In genomic region chr16:56312556-56312955, GRCh38 we compare ENCODE assay signal across 18 cellular contexts.
DNase-seq lines count a peak whose midpoint lies in the region; FAIRE-seq and TF ChIP-seq lines count a peak whose summit lies in the region.
"Had no signal": no experiment of that assay in that cellular context is flagged by ENCODE, and none has a peak within 500 bp of the region (broad histone marks: within the 10 kb centered on the region; RNA-seq: fewer than 3 reads in every experiment).

No MANE protein-coding gene starts in this region.

- H3K9ac ChIP-seq in kidney (ENCODE audit: low read length in 2 of 2), result no peak overlapping the region
- H3K9ac ChIP-seq: BLaER1 treated with 17β-estradiol and CSF1 and Interleukin-3, amounts not matched to agents 10 nM and 100 nM had no signal

- no peaks in the 10 kb centered on the region for H3K36me3 Mint-ChIP-seq in activated CD4-positive, alpha-beta memory T cell treated with anti-CD3 and anti-CD28 coated beads, Interleukin-2, amount 10 ng/mL, durations not matched to agents 7 days and 5 days (ENCODE audit: low read depth)
- H3K36me3 Mint-ChIP-seq: CD8-positive, alpha-beta T cell had no signal

- no peak for TF ChIP-seq POLR2A in spleen (IDR thresholded peaks at IDR 0.05)

- no peak overlapping the region for H3K4me3 ChIP-seq in kidney (ENCODE audit: low read length in 2 of 2)
- no peak overlapping the region for H3K4me3 ChIP-seq in spleen
- H3K4me3 ChIP-seq: BLaER1 treated with 17β-estradiol and CSF1 and Interleukin-3, amounts not matched to agents 10 nM and 100 nM; GM23338 had no signal

- DNase-seq in kidney, result peak; percentile 65
- peak; percentile 61 for DNase-seq in spleen
- DNase-seq in activated CD4-positive, alpha-beta memory T cell treated with anti-CD3 and anti-CD28 coated beads, Interleukin-2, amount 10 ng/mL, durations not matched to agents 7 days and 5 days, result no peak
- DNase-seq in stimulated activated naive CD4-positive, alpha-beta T cell (lab: John Stamatoyannopoulos, UW), result no peak
- no peak for DNase-seq in DMS79 treated with DMSO at 0.1 percent for 48 hours (lab: John Stamatoyannopoulos, UW)
- DNase-seq: Calu3; CD8-positive, alpha-beta T cell; GDM1; H7; HFFc6; IMR-90 had no signal

- peak overlapping the region; percentile 84 for H3K27ac ChIP-seq in angular gyrus (ENCODE audit: low read depth, low read length)
- peak overlapping the region; percentile 67 for H3K27ac ChIP-seq in cingulate gyrus (ENCODE audit: low read depth, low read length)
- H3K27ac ChIP-seq in kidney (ENCODE audit: low read depth in 2 of 2, low read length in 2 of 2), result no peak overlapping the region
- no peak overlapping the region for H3K27ac ChIP-seq in spleen
- H3K27ac ChIP-seq: BLaER1 treated with 17β-estradiol and CSF1 and Interleukin-3, amounts not matched to agents 10 nM and 100 nM had no signal

- no peaks in the 10 kb centered on the region for H3K9me3 Mint-ChIP-seq in activated CD4-positive, alpha-beta memory T cell treated with anti-CD3 and anti-CD28 coated beads, Interleukin-2, amount 10 ng/mL, durations not matched to agents 7 days and 5 days
- H3K9me3 Mint-ChIP-seq: CD8-positive, alpha-beta T cell; GM23338; HFFc6 had no signal

- POLR2A ChIA-PET in activated CD4-positive, alpha-beta memory T cell treated with anti-CD3 and anti-CD28 coated beads, Interleukin-2, amount 10 ng/mL, durations not matched to agents 7 days and 5 days (lab: Charles Lee), result no interaction called here

- FAIRE-seq in kidney (lab: Jason Lieb, UNC), result no peak
- FAIRE-seq: GM12892, HTR-8/SVneo had no signal

- no peaks in the 10 kb centered on the region for H3K4me1 Mint-ChIP-seq in activated CD4-positive, alpha-beta memory T cell treated with anti-CD3 and anti-CD28 coated beads, Interleukin-2, amount 10 ng/mL, durations not matched to agents 7 days and 5 days
- H3K4me1 Mint-ChIP-seq: GM23338 had no signal

- no peak overlapping the region for H3K4me3 Mint-ChIP-seq in activated CD4-positive, alpha-beta memory T cell treated with anti-CD3 and anti-CD28 coated beads, Interleukin-2, amount 10 ng/mL, durations not matched to agents 7 days and 5 days
- H3K4me3 Mint-ChIP-seq: B cell; CD8-positive, alpha-beta T cell; GM23338; HFFc6 had no signal

- H3K27ac Mint-ChIP-seq in activated CD4-positive, alpha-beta memory T cell treated with anti-CD3 and anti-CD28 coated beads, Interleukin-2, amount 10 ng/mL, durations not matched to agents 7 days and 5 days, result no peak overlapping the region
- H3K27ac Mint-ChIP-seq: B cell; CD8-positive, alpha-beta T cell; GM23338; HFFc6 had no signal

- no peak for TF ChIP-seq CTCF in kidney (IDR thresholded peaks at IDR 0.05; ENCODE audit: borderline replicate concordance, extremely low read depth, insufficient read depth)
- no peak for TF ChIP-seq CTCF in spleen (IDR thresholded peaks at IDR 0.05 in 8 of 11, conservative IDR thresholded peaks at IDR 0.05 in 3 of 11)

- 86 to 96% (median 91%) methylated on average over 4 to 7 of the region's 7 CpGs for WGBS in spleen, 5 donors

- H3K4me1 ChIP-seq in kidney (ENCODE audit: control insufficient read depth in 1 of 2, insufficient read depth in 1 of 2, low read depth in 1 of 2, low read length in 2 of 2), result no peaks in the 10 kb centered on the region
- H3K4me1 ChIP-seq in spleen, result no peaks in the 10 kb centered on the region

- intact Hi-C loops in kidney (cut with DNase I), result loop anchor here (10.0 kb wide), 1 partner anchor 368 kb away; no protein-coding TSS in a partner anchor
- intact Hi-C loops in spleen (cut with DNase I; ENCODE audit: low total_unique reads), result loop anchor here (10.0 kb wide), 1 partner anchor 848 kb away; no protein-coding TSS in a partner anchor

- CTCF ChIA-PET in activated CD4-positive, alpha-beta memory T cell treated with anti-CD3 and anti-CD28 coated beads, Interleukin-2, amount 10 ng/mL, durations not matched to agents 7 days and 5 days (lab: Charles Lee), result no interaction called here

- no peaks in the 10 kb centered on the region for H3K36me3 ChIP-seq in kidney (ENCODE audit: control insufficient read depth in 1 of 2, insufficient read depth in 2 of 2, low read length in 2 of 2)
- H3K36me3 ChIP-seq in spleen, result no peaks in the 10 kb centered on the region
- H3K36me3 ChIP-seq: BLaER1 treated with 17β-estradiol and CSF1 and Interleukin-3, amounts not matched to agents 10 nM and 100 nM had no signal

- peaks cover 0 to 2% (median 0%) of the 10 kb centered on the region in 7 donors for H3K27me3 ChIP-seq in spleen (replicated peaks in 1 of 7)
- H3K27me3 ChIP-seq: BLaER1 treated with 17β-estradiol and CSF1 and Interleukin-3, amounts not matched to agents 10 nM and 100 nM had no signal

- H3K9me3 ChIP-seq in kidney (ENCODE audit: control insufficient read depth in 1 of 2, low read length in 2 of 2) (no peaks in the 10 kb centered on the region), spleen (no peaks in the 10 kb centered on the region)
- H3K9me3 ChIP-seq: BLaER1 treated with 17β-estradiol and CSF1 and Interleukin-3, amounts not matched to agents 10 nM and 100 nM had no signal

- H3K27me3 Mint-ChIP-seq in activated CD4-positive, alpha-beta memory T cell treated with anti-CD3 and anti-CD28 coated beads, Interleukin-2, amount 10 ng/mL, durations not matched to agents 7 days and 5 days, result peaks cover 4% of the 10 kb centered on the region

Comparison
In these comparisons a context has a peak if more than half of its experiments do, and no peak if none do; other contexts are left out.
1. H3K27ac ChIP-seq: peak in angular gyrus (single experiment) and cingulate gyrus (single experiment); none in kidney (0 of 2) and spleen (0 of 8).
2. DNase-seq: peak in kidney (single experiment) and spleen (single experiment); none in activated CD4-positive, alpha-beta memory T cell treated with anti-CD3 and anti-CD28 coated beads, Interleukin-2, amount 10 ng/mL, durations not matched to agents 7 days and 5 days (single experiment), stimulated activated naive CD4-positive, alpha-beta T cell (0 of 6) and DMS79 treated with DMSO at 0.1 percent for 48 hours (single experiment).